Comparison of ENCODE assay signal across 16 cellular contexts in the genomic region with DNA sequence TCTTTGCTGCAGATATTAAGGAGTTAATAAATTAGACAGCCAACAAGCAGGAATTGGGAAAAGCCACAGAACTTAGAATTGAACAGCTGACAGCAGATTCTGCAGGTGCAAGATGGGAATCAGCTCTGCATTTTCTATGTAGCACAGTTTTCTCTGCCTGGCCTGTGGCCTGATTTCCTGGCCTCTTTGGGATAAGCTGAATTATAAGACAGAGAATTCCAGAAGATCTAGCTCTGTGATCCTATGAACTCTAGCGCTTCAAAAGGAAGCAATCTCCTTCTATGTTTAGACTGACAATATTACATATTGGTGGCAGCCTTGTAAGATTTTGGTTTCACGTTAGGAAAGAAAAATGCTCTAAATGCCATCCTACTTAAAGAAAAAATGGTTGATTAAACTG. TPM values are rescaled to one million over a fixed set of nuclear protein-coding genes. Genes with fewer than 3 reads are reported as not detected.
A peak's percentile ranks its signal among the peaks of the same experiment; 100 is the strongest.
DNase-seq lines count a peak whose midpoint lies in the region; ATAC-seq and TF ChIP-seq lines count a peak whose summit lies in the region.
"Had no signal": no experiment of that assay in that cellular context is flagged by ENCODE, and none has a peak within 500 bp of the region (broad histone marks: within the 10 kb centered on the region; RNA-seq: fewer than 3 reads in every experiment).

No MANE protein-coding gene starts in this region.

- H3K36me3 Mint-ChIP-seq in endodermal cell (ENCODE audit: low read depth), result no peaks in the 10 kb centered on the region
- no peaks in the 10 kb centered on the region for H3K36me3 Mint-ChIP-seq in stimulated activated naive B cell treated with anti-CD40 and anti-IgM and Interleukin-4, amounts not matched to agents 10 μg/mL and 1 μg/mL and 100 μg/mL, for 72 hours
- H3K36me3 Mint-ChIP-seq: CD4-positive, CD25-positive, alpha-beta regulatory T cell had no signal

- H3K4me3 Mint-ChIP-seq in endodermal cell, result no peak overlapping the region
- H3K4me3 Mint-ChIP-seq in stimulated activated naive B cell treated with anti-CD40 and anti-IgM and Interleukin-4, amounts not matched to agents 10 μg/mL and 1 μg/mL and 100 μg/mL, for 72 hours, result no peak overlapping the region
- H3K4me3 Mint-ChIP-seq: CD4-positive, CD25-positive, alpha-beta regulatory T cell; H9 had no signal

- H3K27me3 Mint-ChIP-seq in endodermal cell (ENCODE audit: insufficient read depth), result no peaks in the 10 kb centered on the region
- peaks cover 22 to 38% of the 10 kb centered on the region in 2 donors for H3K27me3 Mint-ChIP-seq in stimulated activated naive B cell treated with anti-CD40 and anti-IgM and Interleukin-4, amounts not matched to agents 10 μg/mL and 1 μg/mL and 100 μg/mL, for 72 hours

- H3K4me1 ChIP-seq in endodermal cell (ENCODE audit: control insufficient read depth, insufficient read depth, low read length), result peaks cover 10% of the 10 kb centered on the region
- H3K4me1 ChIP-seq: BLaER1 had no signal

- H3K9me3 ChIP-seq in endodermal cell (ENCODE audit: control insufficient read depth, low read length), result no peaks in the 10 kb centered on the region
- H3K9me3 ChIP-seq: BLaER1 had no signal

- TF ChIP-seq CTCF in endodermal cell (conservative IDR thresholded peaks at IDR 0.05), result no peak

- DNase-seq in NCI-H1105 treated with DMSO at 0.1 percent for 48 hours (lab: John Stamatoyannopoulos, UW), result peak; percentile 66
- DNase-seq in NCI-H1105 (lab: John Stamatoyannopoulos, UW), result no peak
- DNase-seq in globus pallidus (ENCODE audit: low spot score), result peak; percentile 68
- peak; percentile 77 for DNase-seq in pons (ENCODE audit: low spot score)
- no peak for DNase-seq in SW 1271 (lab: John Stamatoyannopoulos, UW)
- no peak for DNase-seq in DMS53 treated with DMSO at 0.1 percent for 48 hours (lab: John Stamatoyannopoulos, UW; ENCODE audit: unreplicated experiment)
- no peak for DNase-seq in endodermal cell
- DNase-seq in stimulated activated naive B cell treated with anti-CD40 and anti-IgM and Interleukin-4, amounts not matched to agents 10 μg/mL and 1 μg/mL and 100 μg/mL, for 72 hours, result no peak
- DNase-seq: CD4-positive, CD25-positive, alpha-beta regulatory T cell; DMS53; GOT3; H9; IMR-90 had no signal

- H3K4me1 Mint-ChIP-seq in endodermal cell, result peaks cover 26% of the 10 kb centered on the region
- H3K4me1 Mint-ChIP-seq in stimulated activated naive B cell treated with anti-CD40 and anti-IgM and Interleukin-4, amounts not matched to agents 10 μg/mL and 1 μg/mL and 100 μg/mL, for 72 hours, result no peaks in the 10 kb centered on the region
- H3K4me1 Mint-ChIP-seq: CD4-positive, CD25-positive, alpha-beta regulatory T cell had no signal

- H3K4me3 ChIP-seq in endodermal cell (ENCODE audit: low read length), result no peak overlapping the region
- H3K4me3 ChIP-seq: BLaER1 had no signal

- WGBS in endodermal cell (ENCODE audit: insufficient coverage in 1 of 2, insufficient read length in 1 of 2), 2 experiments, result 92% methylated on average over 2 of the region's 2 CpGs; no CpG with 5 or more reads in 1 of the 2 experiments

- no peaks in the 10 kb centered on the region for H3K9me3 Mint-ChIP-seq in endodermal cell
- no peaks in the 10 kb centered on the region for H3K9me3 Mint-ChIP-seq in stimulated activated naive B cell treated with anti-CD40 and anti-IgM and Interleukin-4, amounts not matched to agents 10 μg/mL and 1 μg/mL and 100 μg/mL, for 72 hours
- H3K9me3 Mint-ChIP-seq: H9 had no signal

- ATAC-seq in stimulated activated naive B cell treated with anti-CD40 and anti-IgM and Interleukin-4, amounts not matched to agents 10 μg/mL and 1 μg/mL and 100 μg/mL, for 72 hours (replicated peaks), result no peak

- H3K9ac ChIP-seq in endodermal cell (ENCODE audit: extremely low read depth, low read length, poor library complexity, severe bottlenecking), result no peak overlapping the region
- H3K9ac ChIP-seq: BLaER1 had no signal

- no peak overlapping the region for H3K27ac Mint-ChIP-seq in endodermal cell
- H3K27ac Mint-ChIP-seq in stimulated activated naive B cell treated with anti-CD40 and anti-IgM and Interleukin-4, amounts not matched to agents 10 μg/mL and 1 μg/mL and 100 μg/mL, for 72 hours, result no peak overlapping the region
- H3K27ac Mint-ChIP-seq: CD4-positive, CD25-positive, alpha-beta regulatory T cell had no signal

- H3K27me3 ChIP-seq in endodermal cell (ENCODE audit: control insufficient read depth, insufficient read depth, low read length, poor library complexity, severe bottlenecking), result no peaks in the 10 kb centered on the region
- H3K27me3 ChIP-seq: BLaER1 had no signal

- no peaks in the 10 kb centered on the region for H3K36me3 ChIP-seq in endodermal cell (ENCODE audit: control insufficient read depth, insufficient read depth, low read length)
- H3K36me3 ChIP-seq: BLaER1 had no signal

- no peak overlapping the region for H3K27ac ChIP-seq in endodermal cell (ENCODE audit: low read depth, low read length)
- H3K27ac ChIP-seq: 22Rv1, BLaER1 had no signal

RNA-seq across cellular contexts. Expression of a gene that starts 24.0 kb away (rescaled TPM):
- 10 to 100 TPM in 1 of 2 donors, 1 to 10 TPM in 1; 1.8 to 39.5 TPM for total RNA-seq in endodermal cell
- 240 TPM for polyA plus RNA-seq in endodermal cell (2013, experiment 1 of 2)
- 203 TPM for polyA plus RNA-seq in endodermal cell (2013, experiment 2 of 2)
- total RNA-seq: CD4-positive, CD25-positive, alpha-beta regulatory T cell; HT-29; IMR-90 had no signal
- polyA plus RNA-seq: CD4-positive, CD25-positive, alpha-beta regulatory T cell; IMR-90 had no signal

Comparison
In these comparisons a context has a peak if more than half of its experiments do, and no peak if none do; other contexts are left out.
1. DNase-seq: peak in NCI-H1105 treated with DMSO at 0.1 percent for 48 hours (single experiment), globus pallidus (single experiment) and pons (single experiment); none in NCI-H1105 (single experiment), SW 1271 (0 of 2), DMS53 treated with DMSO at 0.1 percent for 48 hours (single experiment), endodermal cell (single experiment) and stimulated activated naive B cell treated with anti-CD40 and anti-IgM and Interleukin-4, amounts not matched to agents 10 μg/mL and 1 μg/mL and 100 μg/mL, for 72 hours (single experiment).